Comparison of ENCODE assay signal across 9 cellular contexts in genomic region chr11:20156280-20156875, GRCh38. TPM values are rescaled to one million over a fixed set of nuclear protein-coding genes. Genes with fewer than 3 reads are reported as not detected.
DNase-seq lines count a peak whose midpoint lies in the region; ATAC-seq and TF ChIP-seq lines count a peak whose summit lies in the region.
"Had no signal": no experiment of that assay in that cellular context is flagged by ENCODE, and none has a peak within 500 bp of the region (broad histone marks: within the 10 kb centered on the region; RNA-seq: fewer than 3 reads in every experiment).

No MANE protein-coding gene starts in this region.

- H3F3A ChIP-seq in neural cell (ENCODE audit: insufficient read depth, low read length, poor library complexity, severe bottlenecking) = no peaks in the 10 kb centered on the region

- H3K27ac ChIP-seq in neural cell (ENCODE audit: low read length) = no peak overlapping the region
- H3K27ac ChIP-seq: epithelial cell of prostate had no signal

- H3K27ac Mint-ChIP-seq in activated naive CD8-positive, alpha-beta T cell treated with anti-CD3 and anti-CD28 coated beads, Interleukin-2, amount 10 ng/mL, durations not matched to agents 7 days and 5 days = no peak overlapping the region

- peaks cover 14% of the 10 kb centered on the region for H3K4me1 Mint-ChIP-seq in activated naive CD8-positive, alpha-beta T cell treated with anti-CD3 and anti-CD28 coated beads, Interleukin-2, amount 10 ng/mL, durations not matched to agents 7 days and 5 days

- H3K36me3 ChIP-seq in neural cell (ENCODE audit: insufficient read depth, low read length) = no peaks in the 10 kb centered on the region

- H3K79me2 ChIP-seq in neural cell (replicated peaks; ENCODE audit: insufficient read depth, low read length) = no peaks in the 10 kb centered on the region

- H3K9me3 Mint-ChIP-seq in activated naive CD8-positive, alpha-beta T cell treated with anti-CD3 and anti-CD28 coated beads, Interleukin-2, amount 10 ng/mL, durations not matched to agents 7 days and 5 days = peaks cover 13% of the 10 kb centered on the region

- peaks cover 5% of the 10 kb centered on the region for H3K9me3 ChIP-seq in neural cell (ENCODE audit: low read length)

- H2AFZ ChIP-seq in neural cell (ENCODE audit: low read depth, low read length) = no peak overlapping the region

- peaks cover 56% of the 10 kb centered on the region for H3K27me3 Mint-ChIP-seq in activated naive CD8-positive, alpha-beta T cell treated with anti-CD3 and anti-CD28 coated beads, Interleukin-2, amount 10 ng/mL, durations not matched to agents 7 days and 5 days

- peak; percentile 56 for ATAC-seq in activated naive CD8-positive, alpha-beta T cell treated with anti-CD3 and anti-CD28 coated beads, Interleukin-2, amount 10 ng/mL, durations not matched to agents 7 days and 5 days (ENCODE audit: low read depth)
- ATAC-seq in GM19467 (IDR thresholded peaks at IDR 0.05; ENCODE audit: unreplicated experiment) (no peak), HG03039 (IDR thresholded peaks at IDR 0.05; ENCODE audit: unreplicated experiment) (no peak)

- peaks cover 89% of the 10 kb centered on the region for H3K27me3 ChIP-seq in neural cell (ENCODE audit: insufficient read depth, low read depth, low read length)

- no peaks in the 10 kb centered on the region for H4K20me1 ChIP-seq in neural cell (ENCODE audit: insufficient read depth)

- DNase-seq in CD1c-positive myeloid dendritic cell (ENCODE audit: extremely low spot score) (peak; percentile 5), NCI-H69 (lab: John Stamatoyannopoulos, UW) (peak; percentile 58), UCSD-AML1 (lab: John Stamatoyannopoulos, UW; ENCODE audit: unreplicated experiment) (no peak), mesenteric fat pad (ENCODE audit: low spot score) (no peak)
- peak; percentile 62 for DNase-seq in activated naive CD8-positive, alpha-beta T cell treated with anti-CD3 and anti-CD28 coated beads, Interleukin-2, amount 10 ng/mL, durations not matched to agents 7 days and 5 days

- no peak overlapping the region for H3K4me3 ChIP-seq in neural cell (ENCODE audit: low read length)

- H3K4me3 Mint-ChIP-seq in activated naive CD8-positive, alpha-beta T cell treated with anti-CD3 and anti-CD28 coated beads, Interleukin-2, amount 10 ng/mL, durations not matched to agents 7 days and 5 days = peak overlapping the region; percentile 65

- POLR2A ChIA-PET in activated naive CD8-positive, alpha-beta T cell treated with anti-CD3 and anti-CD28 coated beads, Interleukin-2, amount 10 ng/mL, durations not matched to agents 7 days and 5 days (lab: Charles Lee) = no interaction called here

- H3K9ac ChIP-seq in neural cell (ENCODE audit: low read length) = no peak overlapping the region

- H3K4me2 ChIP-seq in neural cell (ENCODE audit: low read length) = no peak overlapping the region

- no peak for TF ChIP-seq CTCF in neural cell (IDR thresholded peaks at IDR 0.05; ENCODE audit: poor library complexity, severe bottlenecking)

- no peak for TF ChIP-seq EP300 in neural cell (conservative IDR thresholded peaks at IDR 0.05; ENCODE audit: poor library complexity, severe bottlenecking)

- peaks cover 9% of the 10 kb centered on the region for H3K36me3 Mint-ChIP-seq in activated naive CD8-positive, alpha-beta T cell treated with anti-CD3 and anti-CD28 coated beads, Interleukin-2, amount 10 ng/mL, durations not matched to agents 7 days and 5 days

- no peak for TF ChIP-seq RAD21 in neural cell (conservative IDR thresholded peaks at IDR 0.05)

- H3K9me2 ChIP-seq in neural cell (ENCODE audit: insufficient read depth, low read length) = no peaks in the 10 kb centered on the region

TF ChIP-seq in neural cell, 6 proteins besides CTCF, POLR2A, EP300 and RAD21:
- TF ChIP-seq TAF1 (IDR thresholded peaks at IDR 0.05; ENCODE audit: low read depth) = no peak
- TF ChIP-seq EZH2 (IDR thresholded peaks at IDR 0.05; ENCODE audit: borderline replicate concordance, insufficient read depth, low read length, poor library complexity, severe bottlenecking) = peak; percentile 38
TF ChIP-seq in neural cell: peak in this region for 1.

RNA-seq across cellular contexts. Expression of gene DBX1, which starts 3.9 kb away (rescaled TPM):
- not detected for total RNA-seq in activated naive CD8-positive, alpha-beta T cell treated with anti-CD3 and anti-CD28 coated beads, Interleukin-2, amount 10 ng/mL, durations not matched to agents 7 days and 5 days
- not detected in 2 replicates for polyA plus RNA-seq in neural cell
- polyA minus RNA-seq in neural cell = not detected in 2 replicates
- total RNA-seq in mesenteric fat pad = not detected

Comparison
In these comparisons a context has a peak if more than half of its experiments do, and no peak if none do; other contexts are left out.
1. DNase-seq: peak in CD1c-positive myeloid dendritic cell (single experiment), NCI-H69 (single experiment) and activated naive CD8-positive, alpha-beta T cell treated with anti-CD3 and anti-CD28 coated beads, Interleukin-2, amount 10 ng/mL, durations not matched to agents 7 days and 5 days (single experiment); none in UCSD-AML1 (single experiment) and mesenteric fat pad (single experiment).